Comparison of ENCODE assay signal across 14 cellular contexts in genomic region chr9:7387844-7388243, GRCh38.
DNase-seq lines count a peak whose midpoint lies in the region; ATAC-seq, FAIRE-seq and TF ChIP-seq lines count a peak whose summit lies in the region.
"Had no signal": no experiment of that assay in that cellular context is flagged by ENCODE, and none has a peak within 500 bp of the region (broad histone marks: within the 10 kb centered on the region; RNA-seq: fewer than 3 reads in every experiment).

No MANE protein-coding gene starts in this region.

- H3K9ac ChIP-seq in mesenchymal stem cell (ENCODE audit: low read length) = no peak overlapping the region

- H3K9me3 ChIP-seq in right atrium auricular region (no peaks in the 10 kb centered on the region), heart left ventricle (no peaks in the 10 kb centered on the region), mesenchymal stem cell (ENCODE audit: control insufficient read depth, low read length) (no peaks in the 10 kb centered on the region), small intestine (ENCODE audit: control insufficient read depth, low read depth) (no peaks in the 10 kb centered on the region)
- H3K9me3 ChIP-seq: HAP-1 had no signal

- H3K36me3 ChIP-seq in right atrium auricular region = no peaks in the 10 kb centered on the region
- H3K36me3 ChIP-seq in heart left ventricle = no peaks in the 10 kb centered on the region
- no peaks in the 10 kb centered on the region for H3K36me3 ChIP-seq in mesenchymal stem cell (ENCODE audit: control insufficient read depth in 1 of 2, insufficient read depth in 2 of 2, low read depth in 1 of 2, low read length in 2 of 2)
- H3K36me3 ChIP-seq in small intestine (ENCODE audit: control insufficient read depth in 2 of 2, insufficient read depth in 2 of 2, low read length in 2 of 2) = no peaks in the 10 kb centered on the region
- H3K36me3 ChIP-seq: HAP-1 had no signal

- peak overlapping the region; percentile 80 to 85 for H3K18ac ChIP-seq in mesenchymal stem cell (ENCODE audit: low read depth in 1 of 2, low read length in 2 of 2)

- no peak overlapping the region for H3K14ac ChIP-seq in mesenchymal stem cell (ENCODE audit: low read length in 2 of 2)

- TF ChIP-seq POLR2A in heart left ventricle (IDR thresholded peaks at IDR 0.05) (no peak), lower leg skin (IDR thresholded peaks at IDR 0.05) (no peak)

- H3K79me1 ChIP-seq in mesenchymal stem cell (replicated peaks; ENCODE audit: low read length, poor library complexity, severe bottlenecking) = no peaks in the 10 kb centered on the region

- no peak overlapping the region for H2BK5ac ChIP-seq in mesenchymal stem cell (ENCODE audit: low read depth, low read length, poor library complexity, severe bottlenecking)

- H3K4me1 ChIP-seq in right atrium auricular region (no peaks in the 10 kb centered on the region), heart left ventricle (no peaks in the 10 kb centered on the region), mesenchymal stem cell (ENCODE audit: control insufficient read depth, insufficient read depth, low read depth, low read length) (no peaks in the 10 kb centered on the region), small intestine (ENCODE audit: control insufficient read depth in 2 of 2, insufficient read depth in 1 of 2, low read depth in 1 of 2, low read length in 1 of 2) (no peaks in the 10 kb centered on the region)
- H3K4me1 ChIP-seq: HAP-1 had no signal

- ATAC-seq in Right ventricle myocardium superior (ENCODE audit: poor library complexity) = peak; percentile 73
- ATAC-seq in heart left ventricle = peak; percentile 38 to 70 (median 58)
- ATAC-seq in GM21619 (IDR thresholded peaks at IDR 0.05; ENCODE audit: unreplicated experiment) = no peak

- peak overlapping the region; percentile 79 for H4K91ac ChIP-seq in mesenchymal stem cell (ENCODE audit: low read length)

- no peak for FAIRE-seq in small intestine (lab: Jason Lieb, UNC)

- no peak overlapping the region for H2AK5ac ChIP-seq in mesenchymal stem cell (ENCODE audit: low read length, severe bottlenecking)

- H2BK15ac ChIP-seq in mesenchymal stem cell (ENCODE audit: low read depth, poor library complexity, severe bottlenecking) = peak overlapping the region; percentile 12

- no peak overlapping the region for H3K4me2 ChIP-seq in mesenchymal stem cell (ENCODE audit: low read length, poor library complexity, severe bottlenecking)

- 26 to 42% (median 36%) methylated on average over 5 of the region's 5 CpGs for WGBS in heart left ventricle, 4 donors
- 23% methylated on average over 5 of the region's 5 CpGs for WGBS in mesenchymal stem cell
- 48% methylated on average over 5 of the region's 5 CpGs for WGBS in lower leg skin, 2 donors
- WGBS in small intestine, 3 donors = 37 to 83% (median 48%) methylated on average over 5 of the region's 5 CpGs

- H3K4me3 ChIP-seq in right atrium auricular region (no peak overlapping the region), heart left ventricle (no peak overlapping the region), mesenchymal stem cell (ENCODE audit: insufficient read depth in 1 of 2, low read depth in 1 of 2, low read length in 2 of 2) (no peak overlapping the region), lower leg skin (ENCODE audit: low read depth, poor library complexity, severe bottlenecking) (no peak overlapping the region), small intestine (ENCODE audit: low read depth in 1 of 2, low read length in 2 of 2) (no peak overlapping the region)
- H3K4me3 ChIP-seq: HAP-1 had no signal

- no peak overlapping the region for H3K4ac ChIP-seq in mesenchymal stem cell (ENCODE audit: low read depth in 1 of 2, low read length in 2 of 2)

- H3K27me3 ChIP-seq in right atrium auricular region = no peaks in the 10 kb centered on the region
- H3K27me3 ChIP-seq in heart left ventricle = no peaks in the 10 kb centered on the region
- H3K27me3 ChIP-seq in mesenchymal stem cell (ENCODE audit: control insufficient read depth in 1 of 2, insufficient read depth in 1 of 2, low read length in 2 of 2) = peaks cover 0 to 8% of the 10 kb centered on the region in 2 experiments
- no peaks in the 10 kb centered on the region for H3K27me3 ChIP-seq in small intestine (ENCODE audit: control insufficient read depth in 2 of 2, insufficient read depth in 2 of 2, low read length in 2 of 2)

- H4K8ac ChIP-seq in mesenchymal stem cell (ENCODE audit: low read length) = peak overlapping the region; percentile 87

- H2BK120ac ChIP-seq in mesenchymal stem cell (ENCODE audit: low read depth, low read length) = no peak overlapping the region

- H2BK12ac ChIP-seq in mesenchymal stem cell (ENCODE audit: low read length in 2 of 2) = peak overlapping the region; percentile 56 to 97

- TF ChIP-seq CTCF in right atrium auricular region (IDR thresholded peaks at IDR 0.05) = no peak
- no peak for TF ChIP-seq CTCF in heart left ventricle (IDR thresholded peaks at IDR 0.05)
- no peak for TF ChIP-seq CTCF in lower leg skin (IDR thresholded peaks at IDR 0.05)

- DNase-seq in Right ventricle myocardium superior = peak; percentile 46
- DNase-seq in right atrium auricular region (ENCODE audit: low spot score) = no peak
- peak in 3 of 5 donors; percentile 14 to 44 (median 25) for DNase-seq in heart left ventricle
- DNase-seq in mesenchymal stem cell = peak; percentile 47
- DNase-seq in lower leg skin (ENCODE audit: low spot score in 2 of 2) = no peak
- no peak for DNase-seq in small intestine
- DNase-seq: ACHN; C1 segment of cervical spinal cord; Calu3; CD4-positive, alpha-beta T cell; DMS 273 treated with DMSO at 0.1 percent for 48 hours; GOT3 had no signal

- intact Hi-C loops in Right ventricle myocardium superior (cut with DNase I) (no loop called here), heart left ventricle (cut with DNase I) (no loop called here), lower leg skin (cut with DNase I; ENCODE audit: low total_unique reads) (no loop called here)

- no peak overlapping the region for H3K23ac ChIP-seq in mesenchymal stem cell (ENCODE audit: low read length in 2 of 2)

- H2AFZ ChIP-seq in mesenchymal stem cell (ENCODE audit: low read depth, low read length) = no peak overlapping the region

- H3K27ac ChIP-seq in right atrium auricular region (no peak overlapping the region), heart left ventricle (peak overlapping the region in 1 of 12 donors; percentile 1), mesenchymal stem cell (ENCODE audit: low read length, poor library complexity, severe bottlenecking) (no peak overlapping the region), small intestine (ENCODE audit: low read depth in 1 of 2, low read length in 1 of 2) (no peak overlapping the region)

Comparison
In these comparisons a context has a peak if more than half of its experiments do, and no peak if none do; other contexts are left out.
1. DNase-seq: peak in Right ventricle myocardium superior (single experiment), heart left ventricle (3 of 5) and mesenchymal stem cell (single experiment); none in right atrium auricular region (single experiment), lower leg skin (0 of 2) and small intestine (single experiment).